Comparison of ENCODE assay signal across 33 cellular contexts in the genomic region with DNA sequence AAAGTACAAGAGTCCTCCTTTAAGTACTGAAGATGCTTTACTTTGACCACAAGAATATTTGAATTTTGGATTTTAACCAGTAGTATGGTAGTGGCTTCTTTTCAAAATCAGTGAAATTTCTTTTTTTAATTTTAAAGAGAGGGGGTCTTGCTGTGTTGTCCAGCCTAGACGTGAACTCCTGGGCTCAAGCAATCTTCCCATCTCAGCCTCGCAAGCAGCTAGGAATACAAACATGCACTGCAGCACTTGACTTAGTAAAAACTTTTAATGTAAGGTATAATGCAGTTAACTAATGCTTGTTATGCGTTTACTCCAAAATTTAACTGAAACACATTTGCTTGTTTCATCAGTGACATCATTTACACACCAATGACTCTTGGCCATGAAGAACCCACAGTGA.
"Had no signal": no experiment of that assay in that cellular context is flagged by ENCODE, and none has a peak within 500 bp of the region (broad histone marks: within the 10 kb centered on the region; RNA-seq: fewer than 3 reads in every experiment).

No MANE protein-coding gene starts in this region.

- H3K27ac ChIP-seq: ascending aorta, breast epithelium, cardiac muscle cell, colonic mucosa, epithelial cell of prostate, esophagus squamous epithelium, gastroesophageal sphincter, WERI-Rb-1 had no signal

- H3K9me3 Mint-ChIP-seq: activated CD4-positive, alpha-beta memory T cell treated with anti-CD3 and anti-CD28 coated beads for 36 hours; activated CD4-positive, alpha-beta T cell treated with anti-CD3 and anti-CD28 coated beads, Interleukin-2, amount 10 ng/mL, durations not matched to agents 24 days and 14 days; activated naive CD4-positive, alpha-beta T cell treated with anti-CD3 and anti-CD28 coated beads, Interleukin-2, amount 50 U/mL, for 72 hours; activated naive CD8-positive, alpha-beta T cell treated with anti-CD3 and anti-CD28 coated beads, Interleukin-2, amount 10 ng/mL, durations not matched to agents 7 days and 5 days; activated T-cell treated with anti-CD3 and anti-CD28 coated beads, Interleukin-2, amount 50 U/mL, for 24 hours; activated T-cell treated with anti-CD3 and anti-CD28 coated beads, Interleukin-2, amount 50 U/mL, for 72 hours; T-helper 2 cell treated with Interferon-gamma antibody and Interleukin-4, amounts not matched to agents 5 μg/mL and 100 μg/mL, for 36 hours had no signal

- H3K27ac Mint-ChIP-seq: activated CD4-positive, alpha-beta memory T cell treated with anti-CD3 and anti-CD28 coated beads for 36 hours; activated CD4-positive, alpha-beta T cell treated with anti-CD3 and anti-CD28 coated beads for 36 hours; activated CD4-positive, alpha-beta T cell treated with anti-CD3 and anti-CD28 coated beads, Interleukin-2, amount 10 ng/mL, durations not matched to agents 24 days and 14 days; activated CD8-positive, alpha-beta memory T cell treated with anti-CD3 and anti-CD28 coated beads, Interleukin-2, amount 10 ng/mL, durations not matched to agents 7 days and 5 days; activated CD8-positive, alpha-beta T cell treated with anti-CD3 and anti-CD28 coated beads, Interleukin-2, amount 10 ng/mL, durations not matched to agents 7 days and 5 days; activated naive CD4-positive, alpha-beta T cell treated with anti-CD3 and anti-CD28 coated beads, Interleukin-2, amount 50 U/mL, for 72 hours; activated naive CD8-positive, alpha-beta T cell treated with anti-CD3 and anti-CD28 coated beads, Interleukin-2, amount 10 ng/mL, durations not matched to agents 7 days and 5 days; activated T-cell treated with anti-CD3 and anti-CD28 coated beads, Interleukin-2, amount 50 U/mL, for 24 hours; activated T-cell treated with anti-CD3 and anti-CD28 coated beads, Interleukin-2, amount 50 U/mL, for 72 hours; brain; T-helper 2 cell treated with Interferon-gamma antibody and Interleukin-4, amounts not matched to agents 5 μg/mL and 100 μg/mL, for 36 hours had no signal

- H3K9me3 ChIP-seq: ascending aorta, breast epithelium, colonic mucosa, esophagus squamous epithelium, gastroesophageal sphincter had no signal

- ATAC-seq: activated CD4-positive, alpha-beta T cell treated with anti-CD3 and anti-CD28 coated beads for 36 hours; activated CD8-positive, alpha-beta memory T cell treated with anti-CD3 and anti-CD28 coated beads, Interleukin-2, amount 10 ng/mL, durations not matched to agents 7 days and 5 days; activated CD8-positive, alpha-beta T cell treated with anti-CD3 and anti-CD28 coated beads, Interleukin-2, amount 10 ng/mL, durations not matched to agents 7 days and 5 days; activated naive CD4-positive, alpha-beta T cell treated with anti-CD3 and anti-CD28 coated beads, Interleukin-2, amount 50 U/mL, for 72 hours; activated T-cell treated with anti-CD3 and anti-CD28 coated beads, Interleukin-2, amount 50 U/mL, for 72 hours; gastroesophageal sphincter; T-helper 17 cell had no signal

- H3K4me3 Mint-ChIP-seq: activated CD4-positive, alpha-beta memory T cell treated with anti-CD3 and anti-CD28 coated beads for 36 hours; activated CD4-positive, alpha-beta T cell treated with anti-CD3 and anti-CD28 coated beads for 36 hours; activated CD4-positive, alpha-beta T cell treated with anti-CD3 and anti-CD28 coated beads, Interleukin-2, amount 10 ng/mL, durations not matched to agents 24 days and 14 days; activated CD8-positive, alpha-beta memory T cell treated with anti-CD3 and anti-CD28 coated beads, Interleukin-2, amount 10 ng/mL, durations not matched to agents 7 days and 5 days; activated CD8-positive, alpha-beta T cell treated with anti-CD3 and anti-CD28 coated beads, Interleukin-2, amount 10 ng/mL, durations not matched to agents 7 days and 5 days; activated naive CD8-positive, alpha-beta T cell treated with anti-CD3 and anti-CD28 coated beads, Interleukin-2, amount 10 ng/mL, durations not matched to agents 7 days and 5 days; activated T-cell treated with anti-CD3 and anti-CD28 coated beads, Interleukin-2, amount 50 U/mL, for 24 hours; activated T-cell treated with anti-CD3 and anti-CD28 coated beads, Interleukin-2, amount 50 U/mL, for 72 hours; brain; T-helper 2 cell treated with Interferon-gamma antibody and Interleukin-4, amounts not matched to agents 5 μg/mL and 100 μg/mL, for 36 hours had no signal

- DNase-seq: activated CD4-positive, alpha-beta memory T cell treated with anti-CD3 and anti-CD28 coated beads for 36 hours; activated CD4-positive, alpha-beta T cell treated with anti-CD3 and anti-CD28 coated beads for 36 hours; activated CD4-positive, alpha-beta T cell treated with anti-CD3 and anti-CD28 coated beads, Interleukin-2, amount 10 ng/mL, durations not matched to agents 24 days and 14 days; activated CD4-positive, CD25-positive, alpha-beta regulatory T cell; activated CD4-positive, CD25-positive, alpha-beta regulatory T cell treated with anti-CD3 and anti-CD28 coated beads, Interleukin-2, amount 50 U/mL, for 72 hours; activated CD8-positive, alpha-beta memory T cell treated with anti-CD3 and anti-CD28 coated beads, Interleukin-2, amount 10 ng/mL, durations not matched to agents 7 days and 5 days; activated CD8-positive, alpha-beta memory T cell treated with anti-CD3 and anti-CD28 coated beads, Interleukin-2, amount 50 U/mL, for 4 hours; activated CD8-positive, alpha-beta T cell treated with anti-CD3 and anti-CD28 coated beads, Interleukin-2, amount 10 ng/mL, durations not matched to agents 7 days and 5 days; activated effector memory CD4-positive, alpha-beta T cell treated with Interleukin-2 at 50 U/mL for 16 hours; activated gamma-delta T cell treated with Interleukin-2 at 50 U/mL for 16 hours; activated naive CD4-positive, alpha-beta T cell treated with Interleukin-2 at 50 U/mL for 16 hours; activated naive CD8-positive, alpha-beta T cell treated with anti-CD3 and anti-CD28 coated beads, Interleukin-2, amount 10 ng/mL, durations not matched to agents 7 days and 5 days; activated T-cell treated with anti-CD3 and anti-CD28 coated beads for 4 hours; activated T-cell treated with anti-CD3 and anti-CD28 coated beads, Interleukin-2, amount 50 U/mL, for 24 hours; activated T-cell treated with anti-CD3 and anti-CD28 coated beads, Interleukin-2, amount 50 U/mL, for 72 hours; central memory CD4-positive, alpha-beta T cell; cerebellar nuclear complex; colonic mucosa; effector CD8-positive, alpha-beta T cell; esophagus squamous epithelium; foreskin melanocyte; T-helper 1 cell; T-helper 17 cell; T1000; WERI-Rb-1 had no signal

- H3K27me3 Mint-ChIP-seq: activated CD4-positive, alpha-beta memory T cell treated with anti-CD3 and anti-CD28 coated beads for 36 hours; activated CD4-positive, alpha-beta T cell treated with anti-CD3 and anti-CD28 coated beads for 36 hours; activated CD4-positive, alpha-beta T cell treated with anti-CD3 and anti-CD28 coated beads, Interleukin-2, amount 10 ng/mL, durations not matched to agents 24 days and 14 days; activated CD8-positive, alpha-beta memory T cell treated with anti-CD3 and anti-CD28 coated beads, Interleukin-2, amount 10 ng/mL, durations not matched to agents 7 days and 5 days; activated naive CD8-positive, alpha-beta T cell treated with anti-CD3 and anti-CD28 coated beads, Interleukin-2, amount 10 ng/mL, durations not matched to agents 7 days and 5 days; activated T-cell treated with anti-CD3 and anti-CD28 coated beads, Interleukin-2, amount 50 U/mL, for 24 hours; brain; T-helper 17 cell had no signal

- H3K36me3 Mint-ChIP-seq: activated naive CD4-positive, alpha-beta T cell treated with anti-CD3 and anti-CD28 coated beads, Interleukin-2, amount 50 U/mL, for 72 hours had no signal

- H3K4me1 ChIP-seq: breast epithelium, colonic mucosa had no signal

- H3K36me3 ChIP-seq: ascending aorta, breast epithelium, cardiac muscle cell, colonic mucosa, esophagus squamous epithelium, gastroesophageal sphincter, WERI-Rb-1 had no signal

- H3K4me3 ChIP-seq: ascending aorta, breast epithelium, cardiac muscle cell, colonic mucosa, esophagus squamous epithelium, gastroesophageal sphincter had no signal

- H3K27me3 ChIP-seq: ascending aorta, breast epithelium, cardiac muscle cell, colonic mucosa, esophagus squamous epithelium, gastroesophageal sphincter had no signal
